Comparison of ENCODE assay signal across 8 cellular contexts in the genomic region with DNA sequence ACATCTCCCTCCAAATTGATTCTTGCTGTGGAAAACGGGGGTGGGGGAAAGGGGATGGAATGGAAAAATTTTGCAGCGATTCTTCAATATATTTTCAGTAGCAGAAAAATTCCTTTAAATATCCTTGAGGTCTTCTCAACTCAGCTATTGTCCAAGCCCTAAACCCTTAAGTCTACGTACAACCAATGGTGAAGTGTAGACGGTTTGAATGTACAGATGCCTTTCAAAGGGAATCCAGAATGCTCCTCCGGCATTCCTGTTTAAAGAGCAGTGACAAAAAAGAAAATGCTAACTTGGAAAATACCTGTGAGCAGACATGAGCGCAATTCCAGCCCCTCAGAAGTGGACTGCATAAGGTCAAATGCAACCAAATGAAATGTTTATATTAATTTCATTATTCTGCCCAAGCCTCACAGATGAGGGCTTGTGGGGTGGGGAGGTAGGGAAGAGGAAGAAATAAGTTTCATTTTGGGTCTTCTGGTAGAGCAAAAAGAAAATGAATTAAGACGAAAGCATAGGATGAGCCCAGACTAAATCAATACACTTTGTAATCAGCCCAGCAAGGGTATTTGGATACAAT. TPM values are rescaled to one million over a fixed set of nuclear protein-coding genes. Genes with fewer than 3 reads are reported as not detected.
DNase-seq lines count a peak whose midpoint lies in the region; ATAC-seq and TF ChIP-seq lines count a peak whose summit lies in the region.

No MANE protein-coding gene starts in this region.

- H3K9me2 ChIP-seq in GM23338 (ENCODE audit: insufficient read depth), result no peaks in the 10 kb centered on the region

- no peak for ATAC-seq in GM23338
- no peak for ATAC-seq in HG03135 (IDR thresholded peaks at IDR 0.05; ENCODE audit: unreplicated experiment)

- H3K9me3 Mint-ChIP-seq in GM23338, result peaks cover 5% of the 10 kb centered on the region; the same call in 2 of the 3 replicates

- peak overlapping the region; percentile 88; the same call in 1 of the 2 replicates for H2AFZ ChIP-seq in GM23338

- H3K27me3 Mint-ChIP-seq in GM23338 (ENCODE audit: insufficient read depth, low read depth, poor library complexity), result peaks cover 34% of the 10 kb centered on the region

- DNase-seq in GM23338 (ENCODE audit: low spot score) (peak; percentile 7), SJSA1 (ENCODE audit: low read depth in 1 of 2, low spot score in 2 of 2) (peak in 1 of 2 experiments; percentile 20), fibroblast of villous mesenchyme (ENCODE audit: low read depth) (no peak), retinal pigment epithelial cell (ENCODE audit: low read depth) (no peak), dedifferentiated amniotic fluid mesenchymal stem cell (ENCODE audit: extremely low spot score) (no peak), GOT3 (lab: John Stamatoyannopoulos, UW) (no peak)
- DNase-seq in effector CD8-positive, alpha-beta T cell (lab: John Stamatoyannopoulos, UW), result no peak

- peaks cover 26% of the 10 kb centered on the region for H3K4me1 Mint-ChIP-seq in GM23338

- peak overlapping the region; percentile 94 for H3K4me2 ChIP-seq in GM23338

- no peaks in the 10 kb centered on the region for H3K36me3 ChIP-seq in GM23338 (ENCODE audit: insufficient read depth)
- H3K36me3 ChIP-seq in SJSA1, result no peaks in the 10 kb centered on the region

- TF ChIP-seq CTCF in GM23338 (conservative IDR thresholded peaks at IDR 0.05; ENCODE audit: low read depth in 2 of 2) (no peak), fibroblast of villous mesenchyme (IDR thresholded peaks at IDR 0.05; ENCODE audit: insufficient read depth, low read depth, low read length) (no peak), retinal pigment epithelial cell (conservative IDR thresholded peaks at IDR 0.05; ENCODE audit: low read depth, low read length) (no peak)

- H3K4me3 ChIP-seq in GM23338 (peak overlapping the region; percentile 80), SJSA1 (peak overlapping the region; percentile 66), fibroblast of villous mesenchyme (ENCODE audit: low read depth, low read length) (peak overlapping the region; percentile 77), retinal pigment epithelial cell (ENCODE audit: low read length) (peak overlapping the region; percentile 85)

- H3K27ac ChIP-seq in GM23338 (ENCODE audit: low read depth), result no peak overlapping the region
- H3K27ac ChIP-seq in SJSA1, result no peak overlapping the region

- H3K27me3 ChIP-seq in GM23338 (ENCODE audit: insufficient read depth) (peaks cover 33% of the 10 kb centered on the region), SJSA1 (replicated peaks) (no peaks in the 10 kb centered on the region)

- no peaks in the 10 kb centered on the region; the same call in 1 of the 2 replicates for H3F3A ChIP-seq in GM23338 (replicated peaks; ENCODE audit: low read depth)

- H4K20me1 ChIP-seq in GM23338 (replicated peaks; ENCODE audit: insufficient read depth), result no peaks in the 10 kb centered on the region

- H3K36me3 Mint-ChIP-seq in GM23338 (ENCODE audit: low read depth), result no peaks in the 10 kb centered on the region; the same call in 2 of the 3 replicates

- H3K9me3 ChIP-seq in SJSA1 (replicated peaks), result no peaks in the 10 kb centered on the region

- H3K27ac Mint-ChIP-seq in GM23338, result no peak overlapping the region

- no peaks in the 10 kb centered on the region; the same call in 1 of the 2 replicates for H3K79me2 ChIP-seq in GM23338 (replicated peaks; ENCODE audit: insufficient read depth)

- H3K4me3 Mint-ChIP-seq in GM23338, result peak overlapping the region; percentile 91

- H3K4me1 ChIP-seq in GM23338 (ENCODE audit: insufficient read depth) (peaks cover 27% of the 10 kb centered on the region), SJSA1 (replicated peaks) (peaks cover 30% of the 10 kb centered on the region)

TF ChIP-seq in GM23338, 12 proteins besides CTCF, POLR2A, EP300 and RAD21 (continues in another document):
- TF ChIP-seq STAT1 (IDR thresholded peaks at IDR 0.05; ENCODE audit: unreplicated experiment) (no peak), EZH2 (IDR thresholded peaks at IDR 0.05; ENCODE audit: low read depth, unreplicated experiment) (no peak), EZH2phosphoT487 (IDR thresholded peaks at IDR 0.05; ENCODE audit: unreplicated experiment) (no peak), ZNF114 (CRISPR knock-in tag; IDR thresholded peaks at IDR 0.05) (no peak), CREB1 (CRISPR knock-in tag; IDR thresholded peaks at IDR 0.05; ENCODE audit: low read depth) (no peak), NANOG (IDR thresholded peaks at IDR 0.05; ENCODE audit: borderline replicate concordance) (no peak), POLR2AphosphoS5 (IDR thresholded peaks at IDR 0.05; ENCODE audit: low read depth) (no peak), ZNF331 (CRISPR knock-in tag; IDR thresholded peaks at IDR 0.05; ENCODE audit: low read depth) (no peak), JUNB (IDR thresholded peaks at IDR 0.05; ENCODE audit: unreplicated experiment) (no peak)
- TF ChIP-seq, protein P1, sequence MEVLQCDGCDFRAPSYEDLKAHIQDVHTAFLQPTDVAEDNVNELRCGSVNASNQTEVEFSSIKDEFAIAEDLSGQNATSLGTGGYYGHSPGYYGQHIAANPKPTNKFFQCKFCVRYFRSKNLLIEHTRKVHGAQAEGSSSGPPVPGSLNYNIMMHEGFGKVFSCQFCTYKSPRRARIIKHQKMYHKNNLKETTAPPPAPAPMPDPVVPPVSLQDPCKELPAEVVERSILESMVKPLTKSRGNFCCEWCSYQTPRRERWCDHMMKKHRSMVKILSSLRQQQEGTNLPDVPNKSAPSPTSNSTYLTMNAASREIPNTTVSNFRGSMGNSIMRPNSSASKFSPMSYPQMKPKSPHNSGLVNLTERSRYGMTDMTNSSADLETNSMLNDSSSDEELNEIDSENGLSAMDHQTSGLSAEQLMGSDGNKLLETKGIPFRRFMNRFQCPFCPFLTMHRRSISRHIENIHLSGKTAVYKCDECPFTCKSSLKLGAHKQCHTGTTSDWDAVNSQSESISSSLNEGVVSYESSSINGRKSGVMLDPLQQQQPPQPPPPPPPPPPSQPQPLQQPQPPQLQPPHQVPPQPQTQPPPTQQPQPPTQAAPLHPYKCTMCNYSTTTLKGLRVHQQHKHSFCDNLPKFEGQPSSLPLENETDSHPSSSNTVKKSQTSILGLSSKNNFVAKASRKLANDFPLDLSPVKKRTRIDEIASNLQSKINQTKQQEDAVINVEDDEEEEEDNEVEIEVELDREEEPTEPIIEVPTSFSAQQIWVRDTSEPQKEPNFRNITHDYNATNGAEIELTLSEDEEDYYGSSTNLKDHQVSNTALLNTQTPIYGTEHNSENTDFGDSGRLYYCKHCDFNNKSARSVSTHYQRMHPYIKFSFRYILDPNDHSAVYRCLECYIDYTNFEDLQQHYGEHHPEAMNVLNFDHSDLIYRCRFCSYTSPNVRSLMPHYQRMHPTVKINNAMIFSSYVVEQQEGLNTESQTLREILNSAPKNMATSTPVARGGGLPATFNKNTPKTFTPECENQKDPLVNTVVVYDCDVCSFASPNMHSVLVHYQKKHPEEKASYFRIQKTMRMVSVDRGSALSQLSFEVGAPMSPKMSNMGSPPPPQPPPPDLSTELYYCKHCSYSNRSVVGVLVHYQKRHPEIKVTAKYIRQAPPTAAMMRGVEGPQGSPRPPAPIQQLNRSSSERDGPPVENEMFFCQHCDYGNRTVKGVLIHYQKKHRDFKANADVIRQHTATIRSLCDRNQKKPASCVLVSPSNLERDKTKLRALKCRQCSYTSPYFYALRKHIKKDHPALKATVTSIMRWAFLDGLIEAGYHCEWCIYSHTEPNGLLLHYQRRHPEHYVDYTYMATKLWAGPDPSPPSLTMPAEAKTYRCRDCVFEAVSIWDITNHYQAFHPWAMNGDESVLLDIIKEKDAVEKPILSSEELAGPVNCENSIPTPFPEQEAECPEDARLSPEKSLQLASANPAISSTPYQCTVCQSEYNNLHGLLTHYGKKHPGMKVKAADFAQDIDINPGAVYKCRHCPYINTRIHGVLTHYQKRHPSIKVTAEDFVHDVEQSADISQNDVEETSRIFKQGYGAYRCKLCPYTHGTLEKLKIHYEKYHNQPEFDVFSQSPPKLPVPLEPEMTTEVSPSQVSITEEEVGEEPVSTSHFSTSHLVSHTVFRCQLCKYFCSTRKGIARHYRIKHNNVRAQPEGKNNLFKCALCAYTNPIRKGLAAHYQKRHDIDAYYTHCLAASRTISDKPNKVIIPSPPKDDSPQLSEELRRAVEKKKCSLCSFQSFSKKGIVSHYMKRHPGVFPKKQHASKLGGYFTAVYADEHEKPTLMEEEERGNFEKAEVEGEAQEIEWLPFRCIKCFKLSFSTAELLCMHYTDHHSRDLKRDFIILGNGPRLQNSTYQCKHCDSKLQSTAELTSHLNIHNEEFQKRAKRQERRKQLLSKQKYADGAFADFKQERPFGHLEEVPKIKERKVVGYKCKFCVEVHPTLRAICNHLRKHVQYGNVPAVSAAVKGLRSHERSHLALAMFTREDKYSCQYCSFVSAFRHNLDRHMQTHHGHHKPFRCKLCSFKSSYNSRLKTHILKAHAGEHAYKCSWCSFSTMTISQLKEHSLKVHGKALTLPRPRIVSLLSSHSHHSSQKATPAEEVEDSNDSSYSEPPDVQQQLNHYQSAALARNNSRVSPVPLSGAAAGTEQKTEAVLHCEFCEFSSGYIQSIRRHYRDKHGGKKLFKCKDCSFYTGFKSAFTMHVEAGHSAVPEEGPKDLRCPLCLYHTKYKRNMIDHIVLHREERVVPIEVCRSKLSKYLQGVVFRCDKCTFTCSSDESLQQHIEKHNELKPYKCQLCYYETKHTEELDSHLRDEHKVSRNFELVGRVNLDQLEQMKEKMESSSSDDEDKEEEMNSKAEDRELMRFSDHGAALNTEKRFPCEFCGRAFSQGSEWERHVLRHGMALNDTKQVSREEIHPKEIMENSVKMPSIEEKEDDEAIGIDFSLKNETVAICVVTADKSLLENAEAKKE (CRISPR knock-in tag; IDR thresholded peaks at IDR 0.05), result no peak
- TF ChIP-seq, protein P2, sequence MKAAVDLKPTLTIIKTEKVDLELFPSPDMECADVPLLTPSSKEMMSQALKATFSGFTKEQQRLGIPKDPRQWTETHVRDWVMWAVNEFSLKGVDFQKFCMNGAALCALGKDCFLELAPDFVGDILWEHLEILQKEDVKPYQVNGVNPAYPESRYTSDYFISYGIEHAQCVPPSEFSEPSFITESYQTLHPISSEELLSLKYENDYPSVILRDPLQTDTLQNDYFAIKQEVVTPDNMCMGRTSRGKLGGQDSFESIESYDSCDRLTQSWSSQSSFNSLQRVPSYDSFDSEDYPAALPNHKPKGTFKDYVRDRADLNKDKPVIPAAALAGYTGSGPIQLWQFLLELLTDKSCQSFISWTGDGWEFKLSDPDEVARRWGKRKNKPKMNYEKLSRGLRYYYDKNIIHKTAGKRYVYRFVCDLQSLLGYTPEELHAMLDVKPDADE (IDR thresholded peaks at IDR 0.05), result no peak

RNA-seq across cellular contexts. Expression of a gene that starts 2.8 kb away (rescaled TPM):
- 27.0 and 32.9 TPM in 2 replicates for total RNA-seq in GM23338 (2014; rRNA removed; shearing (Covaris generic))
- polyA plus RNA-seq in GM23338 (2016; fragmentation: Nextera tagmentation; extraction: Ambion mirVana), result 31.0 and 35.5 TPM in 2 replicates
- total RNA-seq in SJSA1 (2014; rRNA removed; shearing (Covaris generic)), result 22.1 and 26.9 TPM in 2 replicates
- total RNA-seq in fibroblast of villous mesenchyme, result 55.7 and 97.3 TPM in 2 replicates
